ENCODE assay signal across 28 cellular contexts in the genomic region with DNA sequence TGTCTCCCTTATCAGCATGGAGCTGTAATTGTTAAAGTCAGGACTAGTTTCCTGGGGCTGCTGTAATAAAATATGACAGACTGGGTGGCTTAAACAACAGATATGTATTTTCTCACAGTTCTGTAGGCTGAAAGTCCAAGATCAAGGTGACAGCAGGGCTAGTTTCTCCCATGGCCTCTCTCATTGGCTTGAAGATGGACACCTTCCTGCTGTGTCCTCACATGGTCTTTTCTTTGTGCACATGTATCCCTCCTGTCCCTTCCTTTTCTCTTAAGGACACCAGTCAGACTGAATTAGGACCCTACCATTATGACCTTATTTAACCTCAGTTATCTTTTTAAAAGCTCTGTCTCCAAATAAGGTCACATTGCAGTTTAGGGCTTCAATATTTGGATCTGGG.
"Had no signal": no experiment of that assay in that cellular context is flagged by ENCODE, and none has a peak within 500 bp of the region (broad histone marks: within the 10 kb centered on the region; RNA-seq: fewer than 3 reads in every experiment).

No MANE protein-coding gene starts in this region.

- H3K27me3 ChIP-seq: body of pancreas, gastroesophageal sphincter, heart right ventricle had no signal

- H3K27ac ChIP-seq: body of pancreas, gastroesophageal sphincter, heart right ventricle, VCaP had no signal

- H3K9me3 ChIP-seq: body of pancreas had no signal

- ATAC-seq: activated T-cell treated with anti-CD3 and anti-CD28 coated beads, Interleukin-2, amount 50 U/mL, for 4 hours; activated T-helper 17 cell treated with anti-CD3 and anti-CD28 coated beads, Interleukin-2, amount 50 U/mL, for 72 hours; body of pancreas; effector memory CD8-positive, alpha-beta T cell; gastroesophageal sphincter; heart right ventricle; T-cell; WTC11 had no signal

- H3K4me1 ChIP-seq: body of pancreas, gastroesophageal sphincter, heart right ventricle had no signal

- DNase-seq: activated CD4-positive, alpha-beta memory T cell treated with anti-CD3 and anti-CD28 coated beads, Interleukin-2, amount 10 ng/mL, durations not matched to agents 7 days and 5 days; activated CD4-positive, alpha-beta T cell treated with anti-CD3 and anti-CD28 coated beads for 1 hour; activated CD4-positive, alpha-beta T cell treated with anti-CD3 and anti-CD28 coated beads for 4 hours; activated CD4-positive, alpha-beta T cell treated with anti-CD3 and anti-CD28 coated beads, Interleukin-2, amount 10 ng/mL, durations not matched to agents 7 days and 5 days; activated CD4-positive, alpha-beta T cell treated with anti-CD3 and anti-CD28 coated beads, Interleukin-2, amount 50 U/mL, for 4 hours; activated effector memory CD4-positive, alpha-beta T cell treated with Interleukin-2 at 50 U/mL for 16 hours; activated gamma-delta T cell treated with Interleukin-2 at 50 U/mL for 16 hours; activated naive CD4-positive, alpha-beta T cell treated with anti-CD3 and anti-CD28 coated beads, Interleukin-2, amount 50 U/mL, for 16 hours; activated naive CD4-positive, alpha-beta T cell treated with Interleukin-2 at 50 U/mL for 16 hours; activated T-cell treated with anti-CD3 and anti-CD28 coated beads, Interleukin-2, amount 50 U/mL, for 4 hours; amniotic stem cell; aorta; body of pancreas; caudate nucleus; cortex of kidney; dermis blood vessel endothelial cell; effector CD4-positive, alpha-beta T cell; effector memory CD8-positive, alpha-beta T cell; foreskin melanocyte; heart right ventricle; T-cell; T-helper 9 cell had no signal

- FAIRE-seq: colon, TTC549 had no signal

- H3K4me3 ChIP-seq: body of pancreas, gastroesophageal sphincter, heart right ventricle had no signal

- H3K36me3 ChIP-seq: gastroesophageal sphincter, heart right ventricle had no signal
